Comparison of ENCODE assay signal across 1 cellular context in genomic region chr5:59528226-59528862, GRCh38.
TF ChIP-seq lines count a peak whose summit lies in the region.

No MANE protein-coding gene starts in this region.

TF ChIP-seq in GM23338, 12 proteins besides CTCF, POLR2A, EP300 and RAD21:
- TF ChIP-seq ZNF462 (CRISPR knock-in tag; IDR thresholded peaks at IDR 0.05), result no peak
- no peak for TF ChIP-seq ZNF114 (CRISPR knock-in tag; IDR thresholded peaks at IDR 0.05)
- no peak for TF ChIP-seq JUNB (IDR thresholded peaks at IDR 0.05; ENCODE audit: unreplicated experiment)
- TF ChIP-seq ZNF331 (CRISPR knock-in tag; IDR thresholded peaks at IDR 0.05; ENCODE audit: low read depth), result no peak
- no peak for TF ChIP-seq NANOG (IDR thresholded peaks at IDR 0.05; ENCODE audit: borderline replicate concordance)
- no peak for TF ChIP-seq CREB1 (CRISPR knock-in tag; IDR thresholded peaks at IDR 0.05; ENCODE audit: low read depth)
- TF ChIP-seq EZH2 (IDR thresholded peaks at IDR 0.05; ENCODE audit: low read depth, unreplicated experiment), result no peak
- TF ChIP-seq, protein P1, sequence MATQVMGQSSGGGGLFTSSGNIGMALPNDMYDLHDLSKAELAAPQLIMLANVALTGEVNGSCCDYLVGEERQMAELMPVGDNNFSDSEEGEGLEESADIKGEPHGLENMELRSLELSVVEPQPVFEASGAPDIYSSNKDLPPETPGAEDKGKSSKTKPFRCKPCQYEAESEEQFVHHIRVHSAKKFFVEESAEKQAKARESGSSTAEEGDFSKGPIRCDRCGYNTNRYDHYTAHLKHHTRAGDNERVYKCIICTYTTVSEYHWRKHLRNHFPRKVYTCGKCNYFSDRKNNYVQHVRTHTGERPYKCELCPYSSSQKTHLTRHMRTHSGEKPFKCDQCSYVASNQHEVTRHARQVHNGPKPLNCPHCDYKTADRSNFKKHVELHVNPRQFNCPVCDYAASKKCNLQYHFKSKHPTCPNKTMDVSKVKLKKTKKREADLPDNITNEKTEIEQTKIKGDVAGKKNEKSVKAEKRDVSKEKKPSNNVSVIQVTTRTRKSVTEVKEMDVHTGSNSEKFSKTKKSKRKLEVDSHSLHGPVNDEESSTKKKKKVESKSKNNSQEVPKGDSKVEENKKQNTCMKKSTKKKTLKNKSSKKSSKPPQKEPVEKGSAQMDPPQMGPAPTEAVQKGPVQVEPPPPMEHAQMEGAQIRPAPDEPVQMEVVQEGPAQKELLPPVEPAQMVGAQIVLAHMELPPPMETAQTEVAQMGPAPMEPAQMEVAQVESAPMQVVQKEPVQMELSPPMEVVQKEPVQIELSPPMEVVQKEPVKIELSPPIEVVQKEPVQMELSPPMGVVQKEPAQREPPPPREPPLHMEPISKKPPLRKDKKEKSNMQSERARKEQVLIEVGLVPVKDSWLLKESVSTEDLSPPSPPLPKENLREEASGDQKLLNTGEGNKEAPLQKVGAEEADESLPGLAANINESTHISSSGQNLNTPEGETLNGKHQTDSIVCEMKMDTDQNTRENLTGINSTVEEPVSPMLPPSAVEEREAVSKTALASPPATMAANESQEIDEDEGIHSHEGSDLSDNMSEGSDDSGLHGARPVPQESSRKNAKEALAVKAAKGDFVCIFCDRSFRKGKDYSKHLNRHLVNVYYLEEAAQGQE (IDR thresholded peaks at IDR 0.05; ENCODE audit: unreplicated experiment), result no peak
- TF ChIP-seq, protein P2, sequence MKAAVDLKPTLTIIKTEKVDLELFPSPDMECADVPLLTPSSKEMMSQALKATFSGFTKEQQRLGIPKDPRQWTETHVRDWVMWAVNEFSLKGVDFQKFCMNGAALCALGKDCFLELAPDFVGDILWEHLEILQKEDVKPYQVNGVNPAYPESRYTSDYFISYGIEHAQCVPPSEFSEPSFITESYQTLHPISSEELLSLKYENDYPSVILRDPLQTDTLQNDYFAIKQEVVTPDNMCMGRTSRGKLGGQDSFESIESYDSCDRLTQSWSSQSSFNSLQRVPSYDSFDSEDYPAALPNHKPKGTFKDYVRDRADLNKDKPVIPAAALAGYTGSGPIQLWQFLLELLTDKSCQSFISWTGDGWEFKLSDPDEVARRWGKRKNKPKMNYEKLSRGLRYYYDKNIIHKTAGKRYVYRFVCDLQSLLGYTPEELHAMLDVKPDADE (IDR thresholded peaks at IDR 0.05), result no peak
- no peak for TF ChIP-seq EZH2phosphoT487 (IDR thresholded peaks at IDR 0.05; ENCODE audit: unreplicated experiment)
- no peak for TF ChIP-seq STAT1 (IDR thresholded peaks at IDR 0.05; ENCODE audit: unreplicated experiment)
- no peak for TF ChIP-seq POLR2AphosphoS5 (IDR thresholded peaks at IDR 0.05; ENCODE audit: low read depth)
TF ChIP-seq in GM23338: peak in this region for 0.
